In genomic region chr5:178465228-178465860, GRCh38 we compare ENCODE assay signal across 21 cellular contexts.
"Had no signal": no experiment of that assay in that cellular context is flagged by ENCODE, and none has a peak within 500 bp of the region (broad histone marks: within the 10 kb centered on the region; RNA-seq: fewer than 3 reads in every experiment).

No MANE protein-coding gene starts in this region.

- H3K27ac ChIP-seq: adrenal gland, ascending aorta, brain microvascular endothelial cell, esophagus muscularis mucosa, gastrocnemius medialis, spleen, testis, upper lobe of left lung had no signal

- H3K36me3 ChIP-seq: adrenal gland, ascending aorta, brain microvascular endothelial cell, esophagus muscularis mucosa, gastrocnemius medialis, spleen, upper lobe of left lung had no signal

- H3K27ac Mint-ChIP-seq: activated naive CD8-positive, alpha-beta T cell had no signal

- H3K36me3 Mint-ChIP-seq: activated naive CD8-positive, alpha-beta T cell had no signal

- H3K9me3 Mint-ChIP-seq: nephron had no signal

- H3K9me3 ChIP-seq: adrenal gland, ascending aorta, esophagus muscularis mucosa, gastrocnemius medialis, spleen, testis, upper lobe of left lung had no signal

- H3K4me1 ChIP-seq: testis had no signal

- H3K4me3 Mint-ChIP-seq: activated naive CD8-positive, alpha-beta T cell; nephron had no signal

- ATAC-seq: gastrocnemius medialis, left ventricle myocardium superior had no signal

- H3K4me3 ChIP-seq: adrenal gland, ascending aorta, esophagus muscularis mucosa, gastrocnemius medialis, spleen, testis, upper lobe of left lung had no signal

- H3K27me3 ChIP-seq: adrenal gland, ascending aorta, brain microvascular endothelial cell, esophagus muscularis mucosa, gastrocnemius medialis, spleen, testis, upper lobe of left lung had no signal

- DNase-seq: adrenal gland; brain microvascular endothelial cell; central memory CD4-positive, alpha-beta T cell; dermis blood vessel endothelial cell; effector memory CD4-positive, alpha-beta T cell; gastrocnemius medialis; hippocampal formation; kidney glomerular epithelial cell; left ventricle myocardium superior; occipital lobe; posterior cingulate gyrus; spleen; stimulated activated CD4-positive, alpha-beta T cell treated with anti-CD3 and anti-CD28 coated beads, Interleukin-4, amount 100 ng/mL, for 1 hour; stimulated activated naive CD4-positive, alpha-beta T cell; T-helper 1 cell; testis had no signal

- H3K27me3 Mint-ChIP-seq: activated naive CD8-positive, alpha-beta T cell had no signal
